In genomic region chr17:82384730-82385429, GRCh38 we compare ENCODE assay signal across 9 cellular contexts. TPM values are rescaled to one million over a fixed set of nuclear protein-coding genes. Genes with fewer than 3 reads are reported as not detected.
A peak's percentile ranks its signal among the peaks of the same experiment; 100 is the strongest.
DNase-seq lines count a peak whose midpoint lies in the region; ATAC-seq lines count a peak whose summit lies in the region.
"Had no signal": no experiment of that assay in that cellular context is flagged by ENCODE, and none has a peak within 500 bp of the region (broad histone marks: within the 10 kb centered on the region; RNA-seq: fewer than 3 reads in every experiment).

No MANE protein-coding gene starts in this region.

- H3K27ac ChIP-seq in skeletal muscle tissue (ENCODE audit: low read depth, low read length): peak overlapping the region; percentile 40

- peaks cover 33 to 51% (median 43%) of the 10 kb centered on the region in 3 donors for H3K4me1 ChIP-seq in skeletal muscle tissue (ENCODE audit: control insufficient read depth in 3 of 3, insufficient read depth in 3 of 3, low read length in 3 of 3)

- H3K27me3 Mint-ChIP-seq in activated T-helper 17 cell treated with anti-CD3 and anti-CD28 coated beads, Interleukin-2, amount 50 U/mL, for 72 hours: peaks cover 9% of the 10 kb centered on the region

- no peaks in the 10 kb centered on the region for H3K9me3 ChIP-seq in skeletal muscle tissue (ENCODE audit: control insufficient read depth in 3 of 3, low read length in 3 of 3)

- H3K4me3 ChIP-seq in H7 (ENCODE audit: insufficient read depth, low read depth, low read length) (no peak overlapping the region), skeletal muscle tissue (ENCODE audit: low read length in 3 of 3) (peak overlapping the region in 2 of 3 donors; percentile 36 to 45)

- no peaks in the 10 kb centered on the region for H3K9me3 Mint-ChIP-seq in activated T-helper 17 cell treated with anti-CD3 and anti-CD28 coated beads, Interleukin-2, amount 50 U/mL, for 72 hours
- H3K9me3 Mint-ChIP-seq: activated naive CD4-positive, alpha-beta T cell treated with anti-CD3 and anti-CD28 coated beads, Interleukin-2, amount 50 U/mL, for 24 hours had no signal

- no peak overlapping the region for H3K4me3 Mint-ChIP-seq in activated T-helper 17 cell treated with anti-CD3 and anti-CD28 coated beads, Interleukin-2, amount 50 U/mL, for 72 hours
- H3K4me3 Mint-ChIP-seq: activated naive CD4-positive, alpha-beta T cell treated with anti-CD3 and anti-CD28 coated beads, Interleukin-2, amount 50 U/mL, for 24 hours had no signal

- peak overlapping the region in 1 of 3 donors; percentile 40 for H3K9ac ChIP-seq in skeletal muscle tissue (ENCODE audit: low read depth in 1 of 3, low read length in 3 of 3)

- peaks cover 14% of the 10 kb centered on the region for H3K4me1 Mint-ChIP-seq in activated T-helper 17 cell treated with anti-CD3 and anti-CD28 coated beads, Interleukin-2, amount 50 U/mL, for 72 hours

- no peaks in the 10 kb centered on the region for H3K36me3 ChIP-seq in H7 (replicated peaks; ENCODE audit: control insufficient read depth, insufficient read depth, low read length)
- no peaks in the 10 kb centered on the region for H3K36me3 ChIP-seq in skeletal muscle tissue (ENCODE audit: control insufficient read depth in 3 of 3, insufficient read depth in 3 of 3, low read length in 3 of 3)

- ATAC-seq in esophagus mucosa: peak; percentile 86
- ATAC-seq in HG03439 (IDR thresholded peaks at IDR 0.05; ENCODE audit: unreplicated experiment): no peak
- ATAC-seq in activated T-helper 17 cell treated with anti-CD3 and anti-CD28 coated beads, Interleukin-2, amount 50 U/mL, for 72 hours (replicated peaks): no peak
- no peak for ATAC-seq in GM18520 (IDR thresholded peaks at IDR 0.05; ENCODE audit: unreplicated experiment)

- DNase-seq in H7: peak; percentile 89
- DNase-seq in NCI-H226: peak; percentile 51
- no peak for DNase-seq in NCI-H446 treated with DMSO at 0.1 percent for 48 hours (lab: John Stamatoyannopoulos, UW)

- no peaks in the 10 kb centered on the region for H3K27me3 ChIP-seq in H7 (ENCODE audit: control insufficient read depth, insufficient read depth, low read length)
- H3K27me3 ChIP-seq in skeletal muscle tissue (ENCODE audit: control insufficient read depth in 3 of 3, insufficient read depth in 3 of 3, low read length in 3 of 3): peaks cover 15 to 33% (median 19%) of the 10 kb centered on the region in 3 donors

- H3K36me3 Mint-ChIP-seq in activated T-helper 17 cell treated with anti-CD3 and anti-CD28 coated beads, Interleukin-2, amount 50 U/mL, for 72 hours (ENCODE audit: low read depth): no peaks in the 10 kb centered on the region
- H3K36me3 Mint-ChIP-seq: activated naive CD4-positive, alpha-beta T cell treated with anti-CD3 and anti-CD28 coated beads, Interleukin-2, amount 50 U/mL, for 24 hours had no signal

- H3K27ac Mint-ChIP-seq in activated T-helper 17 cell treated with anti-CD3 and anti-CD28 coated beads, Interleukin-2, amount 50 U/mL, for 72 hours: no peak overlapping the region
- H3K27ac Mint-ChIP-seq: activated naive CD4-positive, alpha-beta T cell treated with anti-CD3 and anti-CD28 coated beads, Interleukin-2, amount 50 U/mL, for 24 hours had no signal

RNA-seq across cellular contexts. Expression of gene UTS2R, which starts 13.3 kb away (rescaled TPM):
- not detected in 2 replicates for total RNA-seq in H7 (2014; rRNA removed; shearing (Covaris generic))
- total RNA-seq in esophagus mucosa (not detected), skeletal muscle tissue (1.6 TPM)
- total RNA-seq in activated T-helper 17 cell treated with anti-CD3 and anti-CD28 coated beads, Interleukin-2, amount 50 U/mL, for 72 hours: under 1 TPM in 1 of 2 donors, not detected in 1; 0.45 TPM

RNA-seq across cellular contexts. Expression of gene TEX19, which starts 25.8 kb away (rescaled TPM):
- 1.1 and 1.9 TPM in 2 replicates for total RNA-seq in H7 (2014; rRNA removed; shearing (Covaris generic))
- not detected for total RNA-seq in esophagus mucosa
- total RNA-seq in skeletal muscle tissue: 0.52 TPM
- under 1 TPM in 1 of 2 donors, not detected in 1; 0.28 TPM for total RNA-seq in activated T-helper 17 cell treated with anti-CD3 and anti-CD28 coated beads, Interleukin-2, amount 50 U/mL, for 72 hours

RNA-seq across cellular contexts. Expression of gene HEXD, which starts 33.3 kb away (rescaled TPM):
- 16.6 and 24.6 TPM in 2 replicates for total RNA-seq in H7 (2014; rRNA removed; shearing (Covaris generic))
- total RNA-seq in esophagus mucosa (9.8 TPM), skeletal muscle tissue (11.5 TPM)
- 10 to 100 TPM; 25.1 to 31.9 TPM for total RNA-seq in activated T-helper 17 cell treated with anti-CD3 and anti-CD28 coated beads, Interleukin-2, amount 50 U/mL, for 72 hours

RNA-seq across cellular contexts. Expression of gene OGFOD3, which starts 33.5 kb away (rescaled TPM):
- total RNA-seq in H7 (2014; rRNA removed; shearing (Covaris generic)): 26.2 and 28.6 TPM in 2 replicates
- 20.7 TPM for total RNA-seq in esophagus mucosa
- total RNA-seq in skeletal muscle tissue: 20.9 TPM
- total RNA-seq in activated T-helper 17 cell treated with anti-CD3 and anti-CD28 coated beads, Interleukin-2, amount 50 U/mL, for 72 hours: 10 to 100 TPM; 16.2 to 20.7 TPM

RNA-seq across cellular contexts. Expression of gene SECTM1, which starts 51.3 kb away (rescaled TPM):
- total RNA-seq in H7 (2014; rRNA removed; shearing (Covaris generic)): 0.44 and 0.94 TPM in 2 replicates
- total RNA-seq in esophagus mucosa: 6.3 TPM
- 13.0 TPM for total RNA-seq in skeletal muscle tissue
- total RNA-seq in activated T-helper 17 cell treated with anti-CD3 and anti-CD28 coated beads, Interleukin-2, amount 50 U/mL, for 72 hours: 10 to 100 TPM; 16.4 to 22.3 TPM
